27 cellular contexts compared by ENCODE assay signal in genomic region chr1:218588555-218589172, GRCh38.
A peak's percentile ranks its signal among the peaks of the same experiment; 100 is the strongest.
DNase-seq lines count a peak whose midpoint lies in the region; ATAC-seq, FAIRE-seq and TF ChIP-seq lines count a peak whose summit lies in the region.
"Had no signal": no experiment of that assay in that cellular context is flagged by ENCODE, and none has a peak within 500 bp of the region (broad histone marks: within the 10 kb centered on the region; RNA-seq: fewer than 3 reads in every experiment).

No MANE protein-coding gene starts in this region.

- TF ChIP-seq POLR2A in A549 (IDR thresholded peaks at IDR 0.05; ENCODE audit: low read length) (no peak), NB4 (IDR thresholded peaks at IDR 0.05; ENCODE audit: extremely low read depth, insufficient read length) (no peak), right lobe of liver (IDR thresholded peaks at IDR 0.05) (no peak)

- H3K27ac Mint-ChIP-seq in astrocyte (ENCODE audit: unreplicated experiment), result no peak overlapping the region
- H3K27ac Mint-ChIP-seq in activated CD8-positive, alpha-beta T cell treated with anti-CD3 and anti-CD28 coated beads, Interleukin-2, amount 10 ng/mL, durations not matched to agents 7 days and 5 days, result no peak overlapping the region
- H3K27ac Mint-ChIP-seq in naive thymus-derived CD4-positive, alpha-beta T cell, result no peak overlapping the region
- H3K27ac Mint-ChIP-seq: activated T-cell treated with anti-CD3 and anti-CD28 coated beads, Interleukin-2, amount 50 U/mL, for 72 hours; B cell; endodermal cell; natural killer cell treated with Interleukin-12 subunit alpha and Interleukin-12 subunit beta and Interleukin-15 and Interleukin-18, amount 100 ng/mL, for 72 hours; stimulated activated naive B cell treated with anti-CD40 and anti-IgM and Interleukin-4, amounts not matched to agents 10 μg/mL and 1 μg/mL and 100 μg/mL, for 72 hours had no signal

- H3K79me2 ChIP-seq in astrocyte (ENCODE audit: insufficient read depth, low read length), result no peaks in the 10 kb centered on the region

- H2AFZ ChIP-seq in astrocyte (ENCODE audit: low read depth, low read length), result no peak overlapping the region

- no peak overlapping the region for H3K4me3 Mint-ChIP-seq in astrocyte (ENCODE audit: unreplicated experiment)
- H3K4me3 Mint-ChIP-seq in activated CD8-positive, alpha-beta T cell treated with anti-CD3 and anti-CD28 coated beads, Interleukin-2, amount 10 ng/mL, durations not matched to agents 7 days and 5 days, result no peak overlapping the region
- H3K4me3 Mint-ChIP-seq in naive thymus-derived CD4-positive, alpha-beta T cell, result no peak overlapping the region
- H3K4me3 Mint-ChIP-seq: activated T-cell treated with anti-CD3 and anti-CD28 coated beads, Interleukin-2, amount 50 U/mL, for 72 hours; B cell; CD4-positive, alpha-beta memory T cell; endodermal cell; natural killer cell treated with Interleukin-12 subunit alpha and Interleukin-12 subunit beta and Interleukin-15 and Interleukin-18, amount 100 ng/mL, for 72 hours; stimulated activated naive B cell treated with anti-CD40 and anti-IgM and Interleukin-4, amounts not matched to agents 10 μg/mL and 1 μg/mL and 100 μg/mL, for 72 hours had no signal

- H3K4me2 ChIP-seq in A549 (no peak overlapping the region), astrocyte (ENCODE audit: low read length) (no peak overlapping the region)

- H3K4me1 ChIP-seq in A549 (peaks cover 29% of the 10 kb centered on the region), astrocyte (ENCODE audit: insufficient read depth, low read length) (peaks cover 42% of the 10 kb centered on the region), right lobe of liver (no peaks in the 10 kb centered on the region)
- H3K4me1 ChIP-seq in naive thymus-derived CD4-positive, alpha-beta T cell (ENCODE audit: control insufficient read depth in 2 of 2, insufficient read depth in 2 of 2, low read length in 2 of 2), result no peaks in the 10 kb centered on the region
- H3K4me1 ChIP-seq: suprapubic skin had no signal

- no peak for DNase-seq in A549 (ENCODE audit: low read depth in 1 of 2, low spot score in 1 of 2)
- peak; percentile 9 for DNase-seq in NB4 (ENCODE audit: low read depth)
- peak; percentile 55 for DNase-seq in astrocyte (ENCODE audit: low read depth)
- no peak for DNase-seq in right lobe of liver
- DNase-seq in activated CD8-positive, alpha-beta T cell treated with anti-CD3 and anti-CD28 coated beads, Interleukin-2, amount 10 ng/mL, durations not matched to agents 7 days and 5 days, result no peak
- no peak for DNase-seq in activated CD8-positive, alpha-beta memory T cell treated with anti-CD3 and anti-CD28 coated beads, Interleukin-2, amount 50 U/mL, for 4 hours
- DNase-seq in naive thymus-derived CD4-positive, alpha-beta T cell, result no peak
- DNase-seq: activated CD4-positive, alpha-beta T cell treated with anti-CD3 and anti-CD28 coated beads, Interleukin-2, amount 50 U/mL, for 1 hour; activated CD4-positive, CD25-positive, alpha-beta regulatory T cell; activated T-cell treated with anti-CD3 and anti-CD28 coated beads, Interleukin-2, amount 50 U/mL, for 72 hours; CD4-positive, alpha-beta memory T cell; cortex of kidney; endodermal cell; foreskin melanocyte; heart right ventricle; kidney; NCI-H2029 treated with DMSO at 0.1 percent for 48 hours; NCI-H526; NK-92 treated with Interleukin-12 subunit alpha and Interleukin-12 subunit beta, amount 100 ng/mL, for 24 hours; stimulated activated naive B cell treated with anti-CD40 and anti-IgM and Interleukin-4, amounts not matched to agents 10 μg/mL and 1 μg/mL and 100 μg/mL, for 72 hours had no signal

- H3K36me3 ChIP-seq in astrocyte (ENCODE audit: insufficient read depth, low read length) (no peaks in the 10 kb centered on the region), right lobe of liver (no peaks in the 10 kb centered on the region)
- H3K36me3 ChIP-seq in naive thymus-derived CD4-positive, alpha-beta T cell (ENCODE audit: control insufficient read depth in 2 of 3, insufficient read depth in 3 of 3, low read length in 3 of 3), result no peaks in the 10 kb centered on the region
- H3K36me3 ChIP-seq: heart right ventricle, suprapubic skin had no signal

- TF ChIP-seq EP300 in A549 (IDR thresholded peaks at IDR 0.05), result no peak

- ATAC-seq in A549 (no peak), right lobe of liver (peak in 3 of 4 donors; percentile 28 to 61 (median 29)), HG02798 (IDR thresholded peaks at IDR 0.05; ENCODE audit: poor library complexity, unreplicated experiment) (no peak)
- no peak for ATAC-seq in activated CD8-positive, alpha-beta T cell treated with anti-CD3 and anti-CD28 coated beads, Interleukin-2, amount 10 ng/mL, durations not matched to agents 7 days and 5 days
- ATAC-seq in naive thymus-derived CD4-positive, alpha-beta T cell, result no peak
- ATAC-seq: activated T-cell treated with anti-CD3 and anti-CD28 coated beads, Interleukin-2, amount 50 U/mL, for 72 hours; esophagus mucosa; HCT116; natural killer cell treated with Interleukin-12 subunit alpha and Interleukin-12 subunit beta and Interleukin-15 and Interleukin-18, amount 100 ng/mL, for 72 hours; stimulated activated naive B cell treated with anti-CD40 and anti-IgM and Interleukin-4, amounts not matched to agents 10 μg/mL and 1 μg/mL and 100 μg/mL, for 72 hours had no signal

- peaks cover 63% of the 10 kb centered on the region for H3K4me1 Mint-ChIP-seq in astrocyte (ENCODE audit: low read depth, unreplicated experiment)
- H3K4me1 Mint-ChIP-seq in activated CD8-positive, alpha-beta T cell treated with anti-CD3 and anti-CD28 coated beads, Interleukin-2, amount 10 ng/mL, durations not matched to agents 7 days and 5 days (ENCODE audit: low read depth), result no peaks in the 10 kb centered on the region
- peaks cover 0 to 4% (median 0%) of the 10 kb centered on the region in 7 donors for H3K4me1 Mint-ChIP-seq in naive thymus-derived CD4-positive, alpha-beta T cell
- H3K4me1 Mint-ChIP-seq: B cell; stimulated activated naive B cell treated with anti-CD40 and anti-IgM and Interleukin-4, amounts not matched to agents 10 μg/mL and 1 μg/mL and 100 μg/mL, for 72 hours had no signal

- H3K9ac ChIP-seq in astrocyte (ENCODE audit: low read length), result no peak overlapping the region

- POLR2A ChIA-PET in A549 (lab: Yijun Ruan, JAX), result no interaction called here
- POLR2A ChIA-PET in activated CD8-positive, alpha-beta T cell treated with anti-CD3 and anti-CD28 coated beads, Interleukin-2, amount 10 ng/mL, durations not matched to agents 7 days and 5 days (lab: Charles Lee), result no interaction called here
- POLR2A ChIA-PET in naive thymus-derived CD4-positive, alpha-beta T cell (lab: Charles Lee), result no interaction called here

- H3K9me3 ChIP-seq in A549 (peaks cover 26% of the 10 kb centered on the region), astrocyte (ENCODE audit: insufficient read depth, low read depth, low read length) (no peaks in the 10 kb centered on the region), right lobe of liver (no peaks in the 10 kb centered on the region)
- no peaks in the 10 kb centered on the region for H3K9me3 ChIP-seq in naive thymus-derived CD4-positive, alpha-beta T cell (ENCODE audit: control insufficient read depth in 2 of 3, low read length in 3 of 3)
- H3K9me3 ChIP-seq: heart right ventricle, suprapubic skin had no signal

- intact Hi-C loops in right lobe of liver (cut with DNase I), result no loop called here
- intact Hi-C loops in naive thymus-derived CD4-positive, alpha-beta T cell (cut with micrococcal nuclease), result no loop called here

- H4K20me1 ChIP-seq in astrocyte (ENCODE audit: insufficient read depth, low read length), result no peaks in the 10 kb centered on the region

- TF ChIP-seq RAD21 in A549 (conservative IDR thresholded peaks at IDR 0.05 in 1 of 2, IDR thresholded peaks at IDR 0.05 in 1 of 2), result no peak

- CTCF ChIA-PET in A549 (lab: Yijun Ruan, JAX), result interaction anchor here (1.1 kb wide), 1 partner anchor 70 kb away, joined by 3 read pairs; no protein-coding TSS in a partner anchor
- CTCF ChIA-PET in activated CD8-positive, alpha-beta T cell treated with anti-CD3 and anti-CD28 coated beads, Interleukin-2, amount 10 ng/mL, durations not matched to agents 7 days and 5 days (lab: Charles Lee), result no interaction called here
- CTCF ChIA-PET in naive thymus-derived CD4-positive, alpha-beta T cell (lab: Charles Lee), result no interaction called here

- FAIRE-seq in A549 (lab: Jason Lieb, UNC), result no peak
- no peak for FAIRE-seq in astrocyte (lab: Jason Lieb, UNC)
- FAIRE-seq: D721Med, kidney had no signal

- H3K27me3 ChIP-seq in astrocyte (ENCODE audit: insufficient read depth, low read length) (no peaks in the 10 kb centered on the region), right lobe of liver (no peaks in the 10 kb centered on the region)
- no peaks in the 10 kb centered on the region for H3K27me3 ChIP-seq in naive thymus-derived CD4-positive, alpha-beta T cell (ENCODE audit: control insufficient read depth in 2 of 2, insufficient read depth in 2 of 2, low read length in 2 of 2)
- H3K27me3 ChIP-seq: heart right ventricle, suprapubic skin had no signal

- H3K9me3 Mint-ChIP-seq in astrocyte (ENCODE audit: unreplicated experiment), result peaks cover 3% of the 10 kb centered on the region
- H3K9me3 Mint-ChIP-seq in activated CD8-positive, alpha-beta T cell treated with anti-CD3 and anti-CD28 coated beads, Interleukin-2, amount 10 ng/mL, durations not matched to agents 7 days and 5 days (ENCODE audit: insufficient read depth), result no peaks in the 10 kb centered on the region
- H3K9me3 Mint-ChIP-seq in naive thymus-derived CD4-positive, alpha-beta T cell, result peaks cover 0 to 19% (median 3%) of the 10 kb centered on the region in 11 donors

- WGBS in A549 (ENCODE audit: missing lambda C conversion rate), result 94% methylated on average over 13 of the region's 13 CpGs
- WGBS in right lobe of liver (ENCODE audit: insufficient coverage, low coverage, low lambda C conversion rate, missing lambda C conversion rate), result 16% methylated on average over 13 of the region's 13 CpGs

- no peaks in the 10 kb centered on the region for H3K36me3 Mint-ChIP-seq in astrocyte (ENCODE audit: low read depth, unreplicated experiment)
- no peaks in the 10 kb centered on the region for H3K36me3 Mint-ChIP-seq in activated CD8-positive, alpha-beta T cell treated with anti-CD3 and anti-CD28 coated beads, Interleukin-2, amount 10 ng/mL, durations not matched to agents 7 days and 5 days (ENCODE audit: low read depth)
- H3K36me3 Mint-ChIP-seq in naive thymus-derived CD4-positive, alpha-beta T cell, result no peaks in the 10 kb centered on the region
- H3K36me3 Mint-ChIP-seq: CD4-positive, alpha-beta memory T cell; natural killer cell treated with Interleukin-12 subunit alpha and Interleukin-12 subunit beta and Interleukin-15 and Interleukin-18, amount 100 ng/mL, for 72 hours; stimulated activated naive B cell treated with anti-CD40 and anti-IgM and Interleukin-4, amounts not matched to agents 10 μg/mL and 1 μg/mL and 100 μg/mL, for 72 hours had no signal

- H3K27me3 Mint-ChIP-seq in astrocyte (ENCODE audit: low read depth, unreplicated experiment), result no peaks in the 10 kb centered on the region
- no peaks in the 10 kb centered on the region for H3K27me3 Mint-ChIP-seq in activated CD8-positive, alpha-beta T cell treated with anti-CD3 and anti-CD28 coated beads, Interleukin-2, amount 10 ng/mL, durations not matched to agents 7 days and 5 days (ENCODE audit: low read depth)
- H3K27me3 Mint-ChIP-seq in naive thymus-derived CD4-positive, alpha-beta T cell, result peaks cover 0 to 5% (median 4%) of the 10 kb centered on the region in 5 donors
- H3K27me3 Mint-ChIP-seq: natural killer cell treated with Interleukin-12 subunit alpha and Interleukin-12 subunit beta and Interleukin-15 and Interleukin-18, amount 100 ng/mL, for 72 hours had no signal

- H3K27ac ChIP-seq in A549 (peak overlapping the region in 1 of 2 experiments; percentile 91; a peak in 3 of 6 replicates), astrocyte (ENCODE audit: low read depth, low read length) (no peak overlapping the region), right lobe of liver (no peak overlapping the region)
- H3K27ac ChIP-seq in naive thymus-derived CD4-positive, alpha-beta T cell (ENCODE audit: low read depth, low read length), result no peak overlapping the region
- H3K27ac ChIP-seq: heart right ventricle, suprapubic skin had no signal

- no peak for TF ChIP-seq CTCF in A549 (IDR thresholded peaks at IDR 0.05)
- TF ChIP-seq CTCF in NB4 (IDR thresholded peaks at IDR 0.05; ENCODE audit: low read depth, low read length), result no peak
- no peak for TF ChIP-seq CTCF in astrocyte (IDR thresholded peaks at IDR 0.05; ENCODE audit: insufficient read depth, low read depth, low read length)
- no peak for TF ChIP-seq CTCF in right lobe of liver (IDR thresholded peaks at IDR 0.05)

- H3K4me3 ChIP-seq in A549, result no peak overlapping the region
- H3K4me3 ChIP-seq in NB4 (ENCODE audit: low read depth, low read length), result no peak overlapping the region
- no peak overlapping the region for H3K4me3 ChIP-seq in astrocyte (ENCODE audit: insufficient read depth, low read depth, low read length)
- no peak overlapping the region for H3K4me3 ChIP-seq in right lobe of liver
- H3K4me3 ChIP-seq in naive thymus-derived CD4-positive, alpha-beta T cell (ENCODE audit: low read length), result no peak overlapping the region
- H3K4me3 ChIP-seq: heart right ventricle, suprapubic skin had no signal

Comparison
In these comparisons a context has a peak if more than half of its experiments do, and no peak if none do; other contexts are left out.
1. ATAC-seq: peak in right lobe of liver (3 of 4); none in A549 (0 of 2), HG02798 (single experiment), activated CD8-positive, alpha-beta T cell treated with anti-CD3 and anti-CD28 coated beads, Interleukin-2, amount 10 ng/mL, durations not matched to agents 7 days and 5 days (single experiment) and naive thymus-derived CD4-positive, alpha-beta T cell (single experiment).
2. DNase-seq: peak in NB4 (single experiment) and astrocyte (single experiment); none in A549 (0 of 2), right lobe of liver (0 of 3), activated CD8-positive, alpha-beta T cell treated with anti-CD3 and anti-CD28 coated beads, Interleukin-2, amount 10 ng/mL, durations not matched to agents 7 days and 5 days (single experiment), activated CD8-positive, alpha-beta memory T cell treated with anti-CD3 and anti-CD28 coated beads, Interleukin-2, amount 50 U/mL, for 4 hours (single experiment) and naive thymus-derived CD4-positive, alpha-beta T cell (0 of 9).